2 cellular contexts compared by ENCODE assay signal in the genomic region with DNA sequence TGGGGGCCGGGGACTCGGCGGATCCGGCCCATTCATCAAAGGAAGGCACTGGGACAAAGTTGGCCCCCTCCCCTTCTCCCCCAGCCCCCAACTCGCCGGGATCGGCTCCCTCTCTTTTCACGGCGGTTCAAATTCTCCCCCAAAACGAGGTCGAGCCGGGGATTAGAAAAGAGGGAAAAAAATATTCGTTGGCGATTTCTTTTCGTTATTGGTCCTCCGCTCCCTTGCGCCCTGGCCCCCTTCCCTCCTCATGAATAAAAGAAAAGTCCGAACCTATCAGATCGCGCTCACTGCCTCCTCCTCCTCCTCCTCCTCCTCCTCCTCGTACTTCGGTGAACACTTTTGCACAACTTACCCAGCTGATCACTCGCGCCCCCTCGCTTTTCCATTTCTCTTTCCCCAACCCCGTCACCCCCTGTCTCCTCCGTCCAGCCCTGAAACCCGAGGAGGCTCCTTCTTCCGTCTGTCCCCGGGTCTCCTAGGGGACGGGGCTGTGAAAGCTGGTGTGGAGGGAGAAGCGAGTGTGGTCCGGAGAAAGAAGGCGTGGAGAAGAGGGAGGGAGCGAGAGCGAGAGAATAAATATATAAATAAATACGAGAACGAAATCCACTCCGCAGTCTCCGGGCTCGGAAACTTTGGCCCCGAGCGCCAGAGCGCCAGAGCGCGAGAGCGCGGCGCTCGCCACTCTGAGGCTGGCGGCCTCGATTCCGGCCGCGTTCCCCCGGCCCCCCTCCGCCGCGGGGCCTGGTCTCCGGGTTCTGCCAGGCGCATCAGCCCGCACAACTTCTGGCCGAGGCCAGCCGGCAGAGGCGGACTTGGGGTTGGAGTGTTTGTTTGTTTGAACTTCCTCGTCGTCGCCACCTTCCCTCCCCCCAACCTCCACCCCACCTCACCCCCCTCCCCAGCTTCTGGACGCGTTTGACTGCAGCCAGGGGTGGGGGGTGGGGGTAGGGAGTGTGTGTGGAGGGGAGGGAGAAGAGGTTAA.
A peak's percentile ranks its signal among the peaks of the same experiment; 100 is the strongest.
TF ChIP-seq lines count a peak whose summit lies in the region.

A gene (plus strand): TSS at position 336 of the 985 bp plus-strand sequence. CDS start 758 bp downstream, outside the sequence.

TF ChIP-seq in SK-N-SH, 30 proteins besides CTCF, POLR2A, EP300 and RAD21 (continued from another document):
- TF ChIP-seq, protein P1, sequence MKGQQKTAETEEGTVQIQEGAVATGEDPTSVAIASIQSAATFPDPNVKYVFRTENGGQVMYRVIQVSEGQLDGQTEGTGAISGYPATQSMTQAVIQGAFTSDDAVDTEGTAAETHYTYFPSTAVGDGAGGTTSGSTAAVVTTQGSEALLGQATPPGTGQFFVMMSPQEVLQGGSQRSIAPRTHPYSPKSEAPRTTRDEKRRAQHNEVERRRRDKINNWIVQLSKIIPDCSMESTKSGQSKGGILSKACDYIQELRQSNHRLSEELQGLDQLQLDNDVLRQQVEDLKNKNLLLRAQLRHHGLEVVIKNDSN (IDR thresholded peaks at IDR 0.05; ENCODE audit: borderline replicate concordance, low read depth) = no peak
- TF ChIP-seq, protein P2, sequence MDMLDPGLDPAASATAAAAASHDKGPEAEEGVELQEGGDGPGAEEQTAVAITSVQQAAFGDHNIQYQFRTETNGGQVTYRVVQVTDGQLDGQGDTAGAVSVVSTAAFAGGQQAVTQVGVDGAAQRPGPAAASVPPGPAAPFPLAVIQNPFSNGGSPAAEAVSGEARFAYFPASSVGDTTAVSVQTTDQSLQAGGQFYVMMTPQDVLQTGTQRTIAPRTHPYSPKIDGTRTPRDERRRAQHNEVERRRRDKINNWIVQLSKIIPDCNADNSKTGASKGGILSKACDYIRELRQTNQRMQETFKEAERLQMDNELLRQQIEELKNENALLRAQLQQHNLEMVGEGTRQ (IDR thresholded peaks at IDR 0.05; ENCODE audit: borderline replicate concordance, low read depth, low read length) = no peak
- TF ChIP-seq FOSL2 (IDR thresholded peaks at IDR 0.05; ENCODE audit: borderline replicate concordance, low read depth) (no peak), EZH2phosphoT487 (IDR thresholded peaks at IDR 0.05; ENCODE audit: borderline replicate concordance, low read depth) (peak; percentile 74; the same call in 1 of the 2 replicates), ELF1 (IDR thresholded peaks at IDR 0.05) (no peak)
- TF ChIP-seq, protein P3, sequence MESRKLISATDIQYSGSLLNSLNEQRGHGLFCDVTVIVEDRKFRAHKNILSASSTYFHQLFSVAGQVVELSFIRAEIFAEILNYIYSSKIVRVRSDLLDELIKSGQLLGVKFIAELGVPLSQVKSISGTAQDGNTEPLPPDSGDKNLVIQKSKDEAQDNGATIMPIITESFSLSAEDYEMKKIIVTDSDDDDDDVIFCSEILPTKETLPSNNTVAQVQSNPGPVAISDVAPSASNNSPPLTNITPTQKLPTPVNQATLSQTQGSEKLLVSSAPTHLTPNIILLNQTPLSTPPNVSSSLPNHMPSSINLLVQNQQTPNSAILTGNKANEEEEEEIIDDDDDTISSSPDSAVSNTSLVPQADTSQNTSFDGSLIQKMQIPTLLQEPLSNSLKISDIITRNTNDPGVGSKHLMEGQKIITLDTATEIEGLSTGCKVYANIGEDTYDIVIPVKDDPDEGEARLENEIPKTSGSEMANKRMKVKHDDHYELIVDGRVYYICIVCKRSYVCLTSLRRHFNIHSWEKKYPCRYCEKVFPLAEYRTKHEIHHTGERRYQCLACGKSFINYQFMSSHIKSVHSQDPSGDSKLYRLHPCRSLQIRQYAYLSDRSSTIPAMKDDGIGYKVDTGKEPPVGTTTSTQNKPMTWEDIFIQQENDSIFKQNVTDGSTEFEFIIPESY (IDR thresholded peaks at IDR 0.05; ENCODE audit: borderline replicate concordance, low read depth) = no peak
TF ChIP-seq in SK-N-SH: peak in this region for 1.

TF ChIP-seq in SK-N-SH treated with all-trans-retinoic acid at 6 μM for 48 hours, 23 proteins besides CTCF, POLR2A, EP300 and RAD21:
- TF ChIP-seq, protein P4, sequence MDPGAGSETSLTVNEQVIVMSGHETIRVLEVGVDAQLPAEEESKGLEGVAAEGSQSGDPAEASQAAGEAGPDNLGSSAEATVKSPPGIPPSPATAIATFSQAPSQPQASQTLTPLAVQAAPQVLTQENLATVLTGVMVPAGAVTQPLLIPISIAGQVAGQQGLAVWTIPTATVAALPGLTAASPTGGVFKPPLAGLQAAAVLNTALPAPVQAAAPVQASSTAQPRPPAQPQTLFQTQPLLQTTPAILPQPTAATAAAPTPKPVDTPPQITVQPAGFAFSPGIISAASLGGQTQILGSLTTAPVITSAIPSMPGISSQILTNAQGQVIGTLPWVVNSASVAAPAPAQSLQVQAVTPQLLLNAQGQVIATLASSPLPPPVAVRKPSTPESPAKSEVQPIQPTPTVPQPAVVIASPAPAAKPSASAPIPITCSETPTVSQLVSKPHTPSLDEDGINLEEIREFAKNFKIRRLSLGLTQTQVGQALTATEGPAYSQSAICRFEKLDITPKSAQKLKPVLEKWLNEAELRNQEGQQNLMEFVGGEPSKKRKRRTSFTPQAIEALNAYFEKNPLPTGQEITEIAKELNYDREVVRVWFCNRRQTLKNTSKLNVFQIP (CRISPR knock-in tag; IDR thresholded peaks at IDR 0.05; ENCODE audit: borderline replicate concordance, low read depth) = no peak
- no peak for TF ChIP-seq CSDC2 (CRISPR knock-in tag; IDR thresholded peaks at IDR 0.05)
- TF ChIP-seq, protein P5, sequence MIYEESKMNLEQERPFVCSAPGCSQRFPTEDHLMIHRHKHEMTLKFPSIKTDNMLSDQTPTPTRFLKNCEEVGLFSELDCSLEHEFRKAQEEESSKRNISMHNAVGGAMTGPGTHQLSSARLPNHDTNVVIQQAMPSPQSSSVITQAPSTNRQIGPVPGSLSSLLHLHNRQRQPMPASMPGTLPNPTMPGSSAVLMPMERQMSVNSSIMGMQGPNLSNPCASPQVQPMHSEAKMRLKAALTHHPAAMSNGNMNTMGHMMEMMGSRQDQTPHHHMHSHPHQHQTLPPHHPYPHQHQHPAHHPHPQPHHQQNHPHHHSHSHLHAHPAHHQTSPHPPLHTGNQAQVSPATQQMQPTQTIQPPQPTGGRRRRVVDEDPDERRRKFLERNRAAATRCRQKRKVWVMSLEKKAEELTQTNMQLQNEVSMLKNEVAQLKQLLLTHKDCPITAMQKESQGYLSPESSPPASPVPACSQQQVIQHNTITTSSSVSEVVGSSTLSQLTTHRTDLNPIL (CRISPR knock-in tag; IDR thresholded peaks at IDR 0.05; ENCODE audit: low read depth) = no peak
- no peak for TF ChIP-seq ZFP3 (CRISPR knock-in tag; IDR thresholded peaks at IDR 0.05)
- TF ChIP-seq ISL1 (CRISPR knock-in tag; IDR thresholded peaks at IDR 0.05) = no peak
- TF ChIP-seq OSR1 (CRISPR knock-in tag; IDR thresholded peaks at IDR 0.05) = no peak
- TF ChIP-seq PPARA (CRISPR knock-in tag; IDR thresholded peaks at IDR 0.05; ENCODE audit: borderline replicate concordance) = no peak
- no peak for TF ChIP-seq TCF4 (CRISPR knock-in tag; IDR thresholded peaks at IDR 0.05; ENCODE audit: borderline replicate concordance)
- TF ChIP-seq, protein P6, sequence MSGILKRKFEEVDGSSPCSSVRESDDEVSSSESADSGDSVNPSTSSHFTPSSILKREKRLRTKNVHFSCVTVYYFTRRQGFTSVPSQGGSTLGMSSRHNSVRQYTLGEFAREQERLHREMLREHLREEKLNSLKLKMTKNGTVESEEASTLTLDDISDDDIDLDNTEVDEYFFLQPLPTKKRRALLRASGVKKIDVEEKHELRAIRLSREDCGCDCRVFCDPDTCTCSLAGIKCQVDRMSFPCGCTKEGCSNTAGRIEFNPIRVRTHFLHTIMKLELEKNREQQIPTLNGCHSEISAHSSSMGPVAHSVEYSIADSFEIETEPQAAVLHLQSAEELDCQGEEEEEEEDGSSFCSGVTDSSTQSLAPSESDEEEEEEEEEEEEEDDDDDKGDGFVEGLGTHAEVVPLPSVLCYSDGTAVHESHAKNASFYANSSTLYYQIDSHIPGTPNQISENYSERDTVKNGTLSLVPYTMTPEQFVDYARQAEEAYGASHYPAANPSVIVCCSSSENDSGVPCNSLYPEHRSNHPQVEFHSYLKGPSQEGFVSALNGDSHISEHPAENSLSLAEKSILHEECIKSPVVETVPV (CRISPR knock-in tag; IDR thresholded peaks at IDR 0.05) = no peak
